14 cellular contexts compared by ENCODE assay signal in genomic region chr4:72209600-72209999, GRCh38.
DNase-seq lines count a peak whose midpoint lies in the region; ATAC-seq and TF ChIP-seq lines count a peak whose summit lies in the region.
"Had no signal": no experiment of that assay in that cellular context is flagged by ENCODE, and none has a peak within 500 bp of the region (broad histone marks: within the 10 kb centered on the region; RNA-seq: fewer than 3 reads in every experiment).

No MANE protein-coding gene starts in this region.

- H3K79me2 ChIP-seq in hepatocyte, result no peaks in the 10 kb centered on the region

- no peak overlapping the region for H3K4me2 ChIP-seq in hepatocyte

- H4K20me1 ChIP-seq in hepatocyte (ENCODE audit: insufficient read depth, poor library complexity, severe bottlenecking), result no peaks in the 10 kb centered on the region

- no peak for TF ChIP-seq POLR2A in upper lobe of left lung (IDR thresholded peaks at IDR 0.05)
- no peak for TF ChIP-seq POLR2A in esophagus muscularis mucosa (IDR thresholded peaks at IDR 0.05; ENCODE audit: low read depth)

- no peak overlapping the region for H2AFZ ChIP-seq in hepatocyte

- peak; percentile 71 for ATAC-seq in GM18498 (IDR thresholded peaks at IDR 0.05; ENCODE audit: unreplicated experiment)
- ATAC-seq in GM21381 (IDR thresholded peaks at IDR 0.05; ENCODE audit: unreplicated experiment), result peak; percentile 42
- ATAC-seq in HG03442 (IDR thresholded peaks at IDR 0.05; ENCODE audit: unreplicated experiment), result peak; percentile 41
- no peak for ATAC-seq in upper lobe of left lung (ENCODE audit: low FRiP score in 2 of 2)
- ATAC-seq in GM21515 (IDR thresholded peaks at IDR 0.05; ENCODE audit: unreplicated experiment), result no peak
- ATAC-seq: HepG2 had no signal

- H3K4me1 ChIP-seq in hepatocyte (ENCODE audit: insufficient read depth) (no peaks in the 10 kb centered on the region), tibial artery (no peaks in the 10 kb centered on the region), upper lobe of left lung (no peaks in the 10 kb centered on the region), esophagus muscularis mucosa (no peaks in the 10 kb centered on the region)
- H3K4me1 ChIP-seq: Peyer's patch, prostate gland, vagina had no signal

- H3K9me2 ChIP-seq in hepatocyte (replicated peaks; ENCODE audit: insufficient read depth), result no peaks in the 10 kb centered on the region

- H3K4me3 ChIP-seq in hepatocyte (no peak overlapping the region), tibial artery (no peak overlapping the region), upper lobe of left lung (no peak overlapping the region), esophagus muscularis mucosa (no peak overlapping the region)
- H3K4me3 ChIP-seq: Peyer's patch, prostate gland, vagina had no signal

- H3K9me3 ChIP-seq in hepatocyte (ENCODE audit: low read depth) (no peaks in the 10 kb centered on the region), tibial artery (no peaks in the 10 kb centered on the region), upper lobe of left lung (no peaks in the 10 kb centered on the region), esophagus muscularis mucosa (no peaks in the 10 kb centered on the region)
- H3K9me3 ChIP-seq: Peyer's patch, prostate gland, vagina had no signal

- no peak for TF ChIP-seq EP300 in upper lobe of left lung (IDR thresholded peaks at IDR 0.05)
- no peak for TF ChIP-seq EP300 in esophagus muscularis mucosa (IDR thresholded peaks at IDR 0.05)

- no peaks in the 10 kb centered on the region for H3K36me3 ChIP-seq in hepatocyte (replicated peaks; ENCODE audit: insufficient read depth, low read depth)
- no peaks in the 10 kb centered on the region for H3K36me3 ChIP-seq in tibial artery
- no peaks in the 10 kb centered on the region for H3K36me3 ChIP-seq in upper lobe of left lung
- H3K36me3 ChIP-seq in esophagus muscularis mucosa, result no peaks in the 10 kb centered on the region
- H3K36me3 ChIP-seq: Peyer's patch, prostate gland, vagina had no signal

- TF ChIP-seq CTCF in hepatocyte (IDR thresholded peaks at IDR 0.05; ENCODE audit: poor library complexity) (no peak), tibial artery (IDR thresholded peaks at IDR 0.05) (no peak), upper lobe of left lung (IDR thresholded peaks at IDR 0.05) (no peak), esophagus muscularis mucosa (IDR thresholded peaks at IDR 0.05) (no peak)

- intact Hi-C loops in tibial artery (cut with DNase I; ENCODE audit: low total_unique reads), result no loop called here
- intact Hi-C loops in esophagus muscularis mucosa (cut with DNase I), result no loop called here

- DNase-seq in hepatocyte (ENCODE audit: low spot score) (peak; percentile 53), tibial artery (no peak), upper lobe of left lung (no peak), esophagus muscularis mucosa (ENCODE audit: extremely low spot score) (no peak)
- DNase-seq: NCI-H1105 treated with DMSO at 0.1 percent for 48 hours, NCI-H446, Peyer's patch had no signal

- peak overlapping the region; percentile 73 for H3K27ac ChIP-seq in hepatocyte
- no peak overlapping the region for H3K27ac ChIP-seq in tibial artery
- no peak overlapping the region for H3K27ac ChIP-seq in upper lobe of left lung
- H3K27ac ChIP-seq in esophagus muscularis mucosa (replicated peaks in 1 of 4), result no peak overlapping the region
- H3K27ac ChIP-seq: Peyer's patch, prostate gland, vagina had no signal

- H3K27me3 ChIP-seq in hepatocyte (no peaks in the 10 kb centered on the region), tibial artery (no peaks in the 10 kb centered on the region), upper lobe of left lung (no peaks in the 10 kb centered on the region), esophagus muscularis mucosa (no peaks in the 10 kb centered on the region)
- H3K27me3 ChIP-seq: Peyer's patch, vagina had no signal

Comparison
In these comparisons a context has a peak if more than half of its experiments do, and no peak if none do; other contexts are left out.
1. ATAC-seq: peak in GM18498 (single experiment), GM21381 (single experiment) and HG03442 (single experiment); none in upper lobe of left lung (0 of 2) and GM21515 (single experiment).